In genomic region chr20:5191829-5192569, GRCh38 we compare ENCODE assay signal across 8 cellular contexts.
A peak's percentile ranks its signal among the peaks of the same experiment; 100 is the strongest.
DNase-seq lines count a peak whose midpoint lies in the region; ATAC-seq and TF ChIP-seq lines count a peak whose summit lies in the region.

No MANE protein-coding gene starts in this region.

- no peaks in the 10 kb centered on the region for H3K9me3 Mint-ChIP-seq in chondrocyte (ENCODE audit: low read depth)
- no peaks in the 10 kb centered on the region for H3K9me3 Mint-ChIP-seq in stimulated activated naive CD8-positive, alpha-beta T cell treated with anti-CD3 and anti-CD28 coated beads, Interleukin-15, Interleukin-2, amounts not matched to agents 100 ng/mL and 50 ng/mL, for 24 hours

- DNase-seq in DMS153 (lab: John Stamatoyannopoulos, UW), result peak; percentile 35
- peak; percentile 68 for DNase-seq in NCI-H146 (lab: John Stamatoyannopoulos, UW)
- peak in 3 of 5 donors; percentile 17 to 63 (median 18) for DNase-seq in T-helper 1 cell
- no peak for DNase-seq in chondrocyte (ENCODE audit: low spot score)
- DNase-seq in KG1 (lab: John Stamatoyannopoulos, UW), result no peak

- peaks cover 2% of the 10 kb centered on the region for H3K36me3 Mint-ChIP-seq in chondrocyte (ENCODE audit: low read depth)
- peaks cover 23% of the 10 kb centered on the region for H3K36me3 Mint-ChIP-seq in stimulated activated naive CD8-positive, alpha-beta T cell treated with anti-CD3 and anti-CD28 coated beads, Interleukin-15, Interleukin-2, amounts not matched to agents 100 ng/mL and 50 ng/mL, for 24 hours (ENCODE audit: low read depth)

- peaks cover 4% of the 10 kb centered on the region for H3K4me1 Mint-ChIP-seq in chondrocyte (ENCODE audit: low read depth)
- peaks cover 10% of the 10 kb centered on the region for H3K4me1 Mint-ChIP-seq in stimulated activated naive CD8-positive, alpha-beta T cell treated with anti-CD3 and anti-CD28 coated beads, Interleukin-15, Interleukin-2, amounts not matched to agents 100 ng/mL and 50 ng/mL, for 24 hours (ENCODE audit: low read depth)

- H3K27ac Mint-ChIP-seq in chondrocyte (ENCODE audit: unreplicated experiment), result peak overlapping the region; percentile 54
- peak overlapping the region; percentile 12 for H3K27ac Mint-ChIP-seq in stimulated activated naive CD8-positive, alpha-beta T cell treated with anti-CD3 and anti-CD28 coated beads, Interleukin-15, Interleukin-2, amounts not matched to agents 100 ng/mL and 50 ng/mL, for 24 hours

- peak overlapping the region; percentile 60 for H3K27ac ChIP-seq in layer of hippocampus (ENCODE audit: low read depth, low read length)

- H3K27me3 ChIP-seq in layer of hippocampus (ENCODE audit: control insufficient read depth, insufficient read depth, low read length), result no peaks in the 10 kb centered on the region

- peak; percentile 59 for ATAC-seq in GM21576 (IDR thresholded peaks at IDR 0.05; ENCODE audit: unreplicated experiment)

- H3K4me3 Mint-ChIP-seq in chondrocyte (ENCODE audit: unreplicated experiment), result no peak overlapping the region
- no peak overlapping the region for H3K4me3 Mint-ChIP-seq in stimulated activated naive CD8-positive, alpha-beta T cell treated with anti-CD3 and anti-CD28 coated beads, Interleukin-15, Interleukin-2, amounts not matched to agents 100 ng/mL and 50 ng/mL, for 24 hours

- peak; percentile 91 for TF ChIP-seq CTCF in chondrocyte (IDR thresholded peaks at IDR 0.05)

- no peaks in the 10 kb centered on the region for H3K27me3 Mint-ChIP-seq in chondrocyte (ENCODE audit: low read depth)
- no peaks in the 10 kb centered on the region for H3K27me3 Mint-ChIP-seq in stimulated activated naive CD8-positive, alpha-beta T cell treated with anti-CD3 and anti-CD28 coated beads, Interleukin-15, Interleukin-2, amounts not matched to agents 100 ng/mL and 50 ng/mL, for 24 hours

Comparison
In these comparisons a context has a peak if more than half of its experiments do, and no peak if none do; other contexts are left out.
1. DNase-seq: peak in DMS153 (single experiment), NCI-H146 (single experiment) and T-helper 1 cell (3 of 5); none in chondrocyte (single experiment) and KG1 (single experiment).